In genomic region chr4:86878640-86879039, GRCh38 we compare ENCODE assay signal across 18 cellular contexts. TPM values are rescaled to one million over a fixed set of nuclear protein-coding genes. Genes with fewer than 3 reads are reported as not detected.
DNase-seq lines count a peak whose midpoint lies in the region; ATAC-seq and TF ChIP-seq lines count a peak whose summit lies in the region.
"Had no signal": no experiment of that assay in that cellular context is flagged by ENCODE, and none has a peak within 500 bp of the region (broad histone marks: within the 10 kb centered on the region; RNA-seq: fewer than 3 reads in every experiment).

No MANE protein-coding gene starts in this region.

- H3K27me3 ChIP-seq in GM23338 (ENCODE audit: insufficient read depth) (no peaks in the 10 kb centered on the region), WERI-Rb-1 (ENCODE audit: insufficient read depth, low read depth, severe bottlenecking) (no peaks in the 10 kb centered on the region)

- H4K20me1 ChIP-seq in GM23338 (replicated peaks; ENCODE audit: insufficient read depth) = no peaks in the 10 kb centered on the region

- H3K4me3 Mint-ChIP-seq in GM23338 = no peak overlapping the region
- H3K4me3 Mint-ChIP-seq: CD4-positive, alpha-beta T cell had no signal

- no peaks in the 10 kb centered on the region; the same call in none of the 2 replicates for H3K9me2 ChIP-seq in GM23338 (ENCODE audit: insufficient read depth)

- H2AFZ ChIP-seq in GM23338 = no peak overlapping the region; the same call in 1 of the 2 replicates

- H3F3A ChIP-seq in GM23338 (replicated peaks; ENCODE audit: low read depth) = no peaks in the 10 kb centered on the region

- TF ChIP-seq CTCF in GM23338 (conservative IDR thresholded peaks at IDR 0.05; ENCODE audit: low read depth in 2 of 2) = peak; percentile 6 to 46; a peak in 2 of 4 replicates
- 0 out of 2 replicates have a peak, but pooled peaks have one; percentile 3 for TF ChIP-seq CTCF in WERI-Rb-1 (IDR thresholded peaks at IDR 0.05; ENCODE audit: low read depth, low read length)
- TF ChIP-seq CTCF in fibroblast of the aortic adventitia (IDR thresholded peaks at IDR 0.05; ENCODE audit: insufficient read depth, low read length) = peak; percentile 15

- DNase-seq in GM23338 (ENCODE audit: low spot score) (peak; percentile 67), WERI-Rb-1 (no peak), fibroblast of the aortic adventitia (ENCODE audit: low read depth) (no peak), islet precursor cell (no peak), NCI-H82 (lab: John Stamatoyannopoulos, UW) (no peak), cerebellar cortex (ENCODE audit: low spot score) (no peak)
- DNase-seq: ACHN; CD4-positive, alpha-beta T cell; IMR-90; Kasumi-1; NCI-H1105 treated with DMSO at 0.1 percent for 48 hours; NCI-H1694 treated with DMSO at 0.1 percent for 48 hours; NCI-H345; NCI-H69; NK-92 treated with Interleukin-12 subunit alpha and Interleukin-12 subunit beta, amount 100 ng/mL, for 24 hours; SHP77 treated with DMSO at 0.1 percent for 48 hours had no signal

- ATAC-seq in GM23338 = peak; percentile 80
- no peak for ATAC-seq in HG03442 (IDR thresholded peaks at IDR 0.05; ENCODE audit: unreplicated experiment)

- no peaks in the 10 kb centered on the region for H3K79me2 ChIP-seq in GM23338 (replicated peaks; ENCODE audit: insufficient read depth)

- H3K27ac Mint-ChIP-seq in GM23338 = no peak overlapping the region
- H3K27ac Mint-ChIP-seq: CD4-positive, alpha-beta T cell had no signal

- peaks cover 5% of the 10 kb centered on the region for H3K9me3 ChIP-seq in WERI-Rb-1 (ENCODE audit: severe bottlenecking)

- H3K27me3 Mint-ChIP-seq in GM23338 (ENCODE audit: insufficient read depth, low read depth, poor library complexity) = no peaks in the 10 kb centered on the region
- H3K27me3 Mint-ChIP-seq: CD4-positive, alpha-beta T cell had no signal

- peaks cover 25% of the 10 kb centered on the region for H3K9me3 Mint-ChIP-seq in GM23338

- no peak overlapping the region for H3K4me2 ChIP-seq in GM23338

- no peak overlapping the region for H3K4me3 ChIP-seq in GM23338
- H3K4me3 ChIP-seq in WERI-Rb-1 (ENCODE audit: low read depth, low read length) = no peak overlapping the region
- no peak overlapping the region for H3K4me3 ChIP-seq in fibroblast of the aortic adventitia (ENCODE audit: low read depth, low read length)

- H3K36me3 ChIP-seq in GM23338 (ENCODE audit: insufficient read depth) (no peaks in the 10 kb centered on the region), WERI-Rb-1 (no peaks in the 10 kb centered on the region)

- H3K36me3 Mint-ChIP-seq in GM23338 (ENCODE audit: low read depth) = peaks cover 14% of the 10 kb centered on the region

- H3K27ac ChIP-seq in GM23338 (ENCODE audit: low read depth) (no peak overlapping the region), WERI-Rb-1 (no peak overlapping the region)

- peaks cover 8% of the 10 kb centered on the region for H3K4me1 Mint-ChIP-seq in GM23338

- peaks cover 7% of the 10 kb centered on the region for H3K4me1 ChIP-seq in GM23338 (ENCODE audit: insufficient read depth)

TF ChIP-seq in GM23338, 12 proteins besides CTCF, POLR2A, EP300 and RAD21 (continues in another document):
- TF ChIP-seq REST (IDR thresholded peaks at IDR 0.05; ENCODE audit: unreplicated experiment) (no peak), ETS1 (IDR thresholded peaks at IDR 0.05) (no peak), POLR2AphosphoS5 (IDR thresholded peaks at IDR 0.05; ENCODE audit: low read depth) (no peak), JUNB (IDR thresholded peaks at IDR 0.05; ENCODE audit: unreplicated experiment) (no peak), ZNF331 (CRISPR knock-in tag; IDR thresholded peaks at IDR 0.05; ENCODE audit: low read depth) (no peak), EZH2phosphoT487 (IDR thresholded peaks at IDR 0.05; ENCODE audit: unreplicated experiment) (no peak), CREB1 (CRISPR knock-in tag; IDR thresholded peaks at IDR 0.05; ENCODE audit: low read depth) (no peak)

RNA-seq across cellular contexts. Expression of gene C4orf36, which starts 13.6 kb away (rescaled TPM):
- 1.1 TPM in 1 of 2 replicates, not detected in the other for total RNA-seq in GM23338 (2014; rRNA removed; shearing (Covaris generic))
- 0.97 and 1.6 TPM in 2 replicates for polyA plus RNA-seq in GM23338 (2016; fragmentation: Nextera tagmentation; extraction: Ambion mirVana)
- total RNA-seq in fibroblast of the aortic adventitia (ENCODE audit: low replicate concordance) = 0.81 TPM in 1 of 2 replicates, not detected in the other
- total RNA-seq: CD4-positive, alpha-beta T cell had no signal

RNA-seq across cellular contexts. Expression of gene SLC10A6, which starts 29.5 kb away (rescaled TPM):
- not detected in 2 replicates for total RNA-seq in GM23338 (2014; rRNA removed; shearing (Covaris generic))
- polyA plus RNA-seq in GM23338 (2016; fragmentation: Nextera tagmentation; extraction: Ambion mirVana) = not detected in 2 replicates
- 0.18 TPM in 1 of 2 replicates, not detected in the other for total RNA-seq in fibroblast of the aortic adventitia (ENCODE audit: low replicate concordance)
- total RNA-seq: CD4-positive, alpha-beta T cell; IMR-90; OCI-LY7 had no signal
- polyA plus RNA-seq: IMR-90 had no signal

RNA-seq across cellular contexts. Expression of gene AFF1, which starts 56.2 kb away (rescaled TPM):
- 53.8 and 67.2 TPM in 2 replicates for total RNA-seq in GM23338 (2014; rRNA removed; shearing (Covaris generic))
- 37.6 and 42.6 TPM in 2 replicates for polyA plus RNA-seq in GM23338 (2016; fragmentation: Nextera tagmentation; extraction: Ambion mirVana)
- 21.9 and 41.9 TPM in 2 replicates for total RNA-seq in fibroblast of the aortic adventitia (ENCODE audit: low replicate concordance)
